ENCODE assay signal across 14 cellular contexts in the genomic region with DNA sequence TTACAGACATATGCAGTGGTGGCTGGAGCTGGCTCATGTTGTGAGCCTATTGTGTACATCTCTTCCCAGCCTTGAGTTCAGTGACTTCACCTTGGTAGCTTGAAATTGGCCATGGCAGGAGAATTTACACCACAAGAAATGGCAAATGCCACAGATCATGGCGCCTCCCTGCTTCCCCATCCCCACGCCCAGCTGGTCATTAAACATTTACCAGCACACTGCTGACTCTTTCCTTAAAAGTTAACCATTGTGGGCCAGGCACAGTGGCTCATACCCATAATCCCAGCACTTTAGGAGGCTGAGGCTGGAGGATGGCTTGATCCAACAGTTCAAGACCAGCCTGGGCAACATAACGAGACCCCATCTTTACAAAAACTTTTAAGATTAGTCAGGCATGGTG. TPM values are rescaled to one million over a fixed set of nuclear protein-coding genes. Genes with fewer than 3 reads are reported as not detected.
DNase-seq lines count a peak whose midpoint lies in the region; ATAC-seq and TF ChIP-seq lines count a peak whose summit lies in the region.
"Had no signal": no experiment of that assay in that cellular context is flagged by ENCODE, and none has a peak within 500 bp of the region (broad histone marks: within the 10 kb centered on the region; RNA-seq: fewer than 3 reads in every experiment).

No MANE protein-coding gene starts in this region.

- H3K27ac ChIP-seq in HCT116 (ENCODE audit: low read depth, low read length) (peak overlapping the region; percentile 94), angular gyrus (ENCODE audit: low read depth, low read length) (peak overlapping the region; percentile 84), skin epidermis (peak overlapping the region in 15 of 21 experiments; percentile 21 to 91 (median 82))

- peaks cover 20 to 34% of the 10 kb centered on the region in 2 experiments; a peak in 3 of 4 replicates for H3K36me3 ChIP-seq in HCT116 (ENCODE audit: control insufficient read depth in 1 of 2, insufficient read depth in 2 of 2, low read length in 2 of 2)

- H2AFZ ChIP-seq in HCT116 (ENCODE audit: low read depth, low read length, poor library complexity, severe bottlenecking) = no peak overlapping the region

- RAD21 ChIA-PET in HCT116 (lab: Charles Lee; ENCODE audit: low non-redundant PET in 1 of 2, low total read pairs in 2 of 2, uncharacterized antibody in 2 of 2, unreplicated experiment in 2 of 2) = no interaction called here

- ATAC-seq in HCT116 (no peak), HG03354 (IDR thresholded peaks at IDR 0.05; ENCODE audit: poor library complexity, severe bottlenecking, unreplicated experiment) (no peak)

- H3K4me2 ChIP-seq in HCT116 (ENCODE audit: low read length) = peak overlapping the region; percentile 74

- H3K4me3 ChIP-seq in HCT116 (replicated peaks in 1 of 2; ENCODE audit: low read depth in 1 of 2, low read length in 2 of 2) = no peak overlapping the region
- no peak overlapping the region for H3K4me3 ChIP-seq in skin epidermis

- no peak for DNase-seq in HCT116 (ENCODE audit: low read depth, low spot score)
- peak; percentile 84 for DNase-seq in kidney tubule cell (ENCODE audit: low spot score)
- no peak for DNase-seq in inferior parietal cortex (ENCODE audit: extremely low spot score)
- DNase-seq in NK-92 treated with Interleukin-12 subunit alpha and Interleukin-12 subunit beta, amount 100 ng/mL, for 24 hours (lab: John Stamatoyannopoulos, UW) = no peak
- DNase-seq: activated CD4-positive, CD25-positive, alpha-beta regulatory T cell; amniotic stem cell; cortex of kidney; erythroblast; H7; NCI-H1436 treated with DMSO at 0.1 percent for 48 hours; NCI-H2227 treated with DMSO at 0.1 percent for 48 hours had no signal

- no peak for TF ChIP-seq CTCF in HCT116 (IDR thresholded peaks at IDR 0.05 in 2 of 3, conservative IDR thresholded peaks at IDR 0.05 in 1 of 3; ENCODE audit: borderline replicate concordance in 1 of 3, insufficient read depth in 1 of 3, low read depth in 2 of 3, low read length in 2 of 3)

- no peaks in the 10 kb centered on the region for H3K9me3 ChIP-seq in HCT116 (ENCODE audit: control insufficient read depth in 1 of 2, insufficient read depth in 1 of 2, low read depth in 1 of 2, low read length in 2 of 2)

- no peaks in the 10 kb centered on the region for H3K27me3 ChIP-seq in HCT116 (ENCODE audit: insufficient read depth, low read length)

- no peak for TF ChIP-seq RAD21 in HCT116 (IDR thresholded peaks at IDR 0.05; ENCODE audit: low read depth)

- CTCF ChIA-PET in HCT116 (lab: Charles Lee) = interaction anchor here (0.7 to 1.2 kb wide), 3 partner anchors 51 to 97 kb away, joined by 3 read pairs; a partner anchor contains a TSS

- POLR2A ChIA-PET in HCT116 (lab: Charles Lee) = interaction anchor here (0.7 to 1.5 kb wide), 2 partner anchors 9 to 31 kb away, joined by 3 to 6 read pairs; a partner anchor contains a TSS

- H3K4me1 ChIP-seq in HCT116 (ENCODE audit: control insufficient read depth in 1 of 2, insufficient read depth in 2 of 2, low read length in 2 of 2) = peaks cover 83 to 100% of the 10 kb centered on the region in 2 experiments

- H4K20me1 ChIP-seq in HCT116 (ENCODE audit: insufficient read depth) = no peaks in the 10 kb centered on the region

- intact Hi-C loops in HCT116 (cut with micrococcal nuclease) = no loop called here

- BruUV-seq in HCT116 (replicated peaks; lab: Mats Ljungman, UMichigan) = no TSS peak

- H3K9me2 ChIP-seq in HCT116 (ENCODE audit: insufficient read depth) = no peaks in the 10 kb centered on the region

- no peak for TF ChIP-seq POLR2A in HCT116 (IDR thresholded peaks at IDR 0.05; ENCODE audit: borderline replicate concordance, extremely low read depth, insufficient read depth, insufficient read length)

- peaks cover 59% of the 10 kb centered on the region for H3K79me2 ChIP-seq in HCT116 (ENCODE audit: insufficient read depth, low read length)

- H3K9ac ChIP-seq in HCT116 (ENCODE audit: low read length) = 0 out of 2 replicates have a peak overlapping the region, but pooled peaks have one; percentile 62

TF ChIP-seq in HCT116, 20 proteins besides CTCF, POLR2A, EP300 and RAD21:
- TF ChIP-seq SP1 (IDR thresholded peaks at IDR 0.05; ENCODE audit: low read depth) (no peak), FOSL1 (IDR thresholded peaks at IDR 0.05; ENCODE audit: low read depth) (no peak), EGR1 (IDR thresholded peaks at IDR 0.05; ENCODE audit: low read depth) (no peak), SRF (IDR thresholded peaks at IDR 0.05; ENCODE audit: low read depth) (no peak), SIN3A (IDR thresholded peaks at IDR 0.05; ENCODE audit: low read depth) (no peak)
- TF ChIP-seq, protein P1, sequence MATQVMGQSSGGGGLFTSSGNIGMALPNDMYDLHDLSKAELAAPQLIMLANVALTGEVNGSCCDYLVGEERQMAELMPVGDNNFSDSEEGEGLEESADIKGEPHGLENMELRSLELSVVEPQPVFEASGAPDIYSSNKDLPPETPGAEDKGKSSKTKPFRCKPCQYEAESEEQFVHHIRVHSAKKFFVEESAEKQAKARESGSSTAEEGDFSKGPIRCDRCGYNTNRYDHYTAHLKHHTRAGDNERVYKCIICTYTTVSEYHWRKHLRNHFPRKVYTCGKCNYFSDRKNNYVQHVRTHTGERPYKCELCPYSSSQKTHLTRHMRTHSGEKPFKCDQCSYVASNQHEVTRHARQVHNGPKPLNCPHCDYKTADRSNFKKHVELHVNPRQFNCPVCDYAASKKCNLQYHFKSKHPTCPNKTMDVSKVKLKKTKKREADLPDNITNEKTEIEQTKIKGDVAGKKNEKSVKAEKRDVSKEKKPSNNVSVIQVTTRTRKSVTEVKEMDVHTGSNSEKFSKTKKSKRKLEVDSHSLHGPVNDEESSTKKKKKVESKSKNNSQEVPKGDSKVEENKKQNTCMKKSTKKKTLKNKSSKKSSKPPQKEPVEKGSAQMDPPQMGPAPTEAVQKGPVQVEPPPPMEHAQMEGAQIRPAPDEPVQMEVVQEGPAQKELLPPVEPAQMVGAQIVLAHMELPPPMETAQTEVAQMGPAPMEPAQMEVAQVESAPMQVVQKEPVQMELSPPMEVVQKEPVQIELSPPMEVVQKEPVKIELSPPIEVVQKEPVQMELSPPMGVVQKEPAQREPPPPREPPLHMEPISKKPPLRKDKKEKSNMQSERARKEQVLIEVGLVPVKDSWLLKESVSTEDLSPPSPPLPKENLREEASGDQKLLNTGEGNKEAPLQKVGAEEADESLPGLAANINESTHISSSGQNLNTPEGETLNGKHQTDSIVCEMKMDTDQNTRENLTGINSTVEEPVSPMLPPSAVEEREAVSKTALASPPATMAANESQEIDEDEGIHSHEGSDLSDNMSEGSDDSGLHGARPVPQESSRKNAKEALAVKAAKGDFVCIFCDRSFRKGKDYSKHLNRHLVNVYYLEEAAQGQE (IDR thresholded peaks at IDR 0.05; ENCODE audit: low read depth) = no peak
- TF ChIP-seq, protein P2, sequence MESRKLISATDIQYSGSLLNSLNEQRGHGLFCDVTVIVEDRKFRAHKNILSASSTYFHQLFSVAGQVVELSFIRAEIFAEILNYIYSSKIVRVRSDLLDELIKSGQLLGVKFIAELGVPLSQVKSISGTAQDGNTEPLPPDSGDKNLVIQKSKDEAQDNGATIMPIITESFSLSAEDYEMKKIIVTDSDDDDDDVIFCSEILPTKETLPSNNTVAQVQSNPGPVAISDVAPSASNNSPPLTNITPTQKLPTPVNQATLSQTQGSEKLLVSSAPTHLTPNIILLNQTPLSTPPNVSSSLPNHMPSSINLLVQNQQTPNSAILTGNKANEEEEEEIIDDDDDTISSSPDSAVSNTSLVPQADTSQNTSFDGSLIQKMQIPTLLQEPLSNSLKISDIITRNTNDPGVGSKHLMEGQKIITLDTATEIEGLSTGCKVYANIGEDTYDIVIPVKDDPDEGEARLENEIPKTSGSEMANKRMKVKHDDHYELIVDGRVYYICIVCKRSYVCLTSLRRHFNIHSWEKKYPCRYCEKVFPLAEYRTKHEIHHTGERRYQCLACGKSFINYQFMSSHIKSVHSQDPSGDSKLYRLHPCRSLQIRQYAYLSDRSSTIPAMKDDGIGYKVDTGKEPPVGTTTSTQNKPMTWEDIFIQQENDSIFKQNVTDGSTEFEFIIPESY (IDR thresholded peaks at IDR 0.05; ENCODE audit: extremely low read depth, insufficient replicate concordance, low read length) = no peak

RNA-seq across cellular contexts. Expression of a gene that starts 22.6 kb away (rescaled TPM):
- total RNA-seq in HCT116 (2021; ENCODE audit: unreplicated experiment) = 568 TPM
- 727 and 809 TPM in 2 replicates for polyA plus RNA-seq in HCT116 (2012)

RNA-seq across cellular contexts. Expression of a gene that starts 31.5 kb away (rescaled TPM):
- 149 TPM for total RNA-seq in HCT116 (2021; ENCODE audit: unreplicated experiment)
- 107 and 111 TPM in 2 replicates for polyA plus RNA-seq in HCT116 (2012)

RNA-seq across cellular contexts. Expression of a gene that starts 31.7 kb away (rescaled TPM):
- total RNA-seq in HCT116 (2021; ENCODE audit: unreplicated experiment) = 83.3 TPM
- polyA plus RNA-seq in HCT116 (2012) = 55.3 and 61.6 TPM in 2 replicates
